12 cellular contexts compared by ENCODE assay signal in the genomic region with DNA sequence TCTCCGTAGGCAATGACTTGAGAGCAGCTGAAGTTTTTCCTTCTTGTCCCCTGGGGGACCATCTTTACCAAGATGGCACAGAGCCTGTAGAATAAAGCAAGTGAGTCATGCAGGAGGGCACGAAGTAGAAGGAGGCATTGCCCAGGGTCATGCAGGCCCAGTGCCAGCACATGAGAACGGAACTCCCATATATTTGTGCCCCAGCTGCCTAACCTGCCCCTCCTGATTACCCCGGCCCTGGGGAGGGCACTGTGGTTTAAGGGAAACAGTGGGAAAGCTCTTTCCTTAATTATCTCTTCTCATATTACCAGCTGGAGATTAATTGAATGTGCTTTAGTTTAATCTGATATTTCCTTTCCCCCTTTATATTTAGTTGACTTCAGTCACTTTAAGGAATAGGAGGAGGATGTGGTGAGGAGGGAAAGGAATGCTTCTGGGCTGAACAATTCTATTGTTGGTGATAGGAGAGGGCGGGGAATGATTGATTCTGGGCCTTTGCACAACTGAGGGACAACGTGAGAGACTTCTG. TPM values are rescaled to one million over a fixed set of nuclear protein-coding genes. Genes with fewer than 3 reads are reported as not detected.
DNase-seq lines count a peak whose midpoint lies in the region; ATAC-seq and TF ChIP-seq lines count a peak whose summit lies in the region.
"Had no signal": no experiment of that assay in that cellular context is flagged by ENCODE, and none has a peak within 500 bp of the region (broad histone marks: within the 10 kb centered on the region; RNA-seq: fewer than 3 reads in every experiment).

No MANE protein-coding gene starts in this region.

- H3K27me3 Mint-ChIP-seq in activated T-cell treated with anti-CD3 and anti-CD28 coated beads, Interleukin-2, amount 50 U/mL, for 4 hours (ENCODE audit: low read depth), result no peaks in the 10 kb centered on the region

- H3K4me1 ChIP-seq in adipocyte (ENCODE audit: control insufficient read depth, insufficient read depth, low read length) (peaks cover 36% of the 10 kb centered on the region), heart right ventricle (peaks cover 13 to 59% (median 43%) of the 10 kb centered on the region in 9 donors), stomach smooth muscle (ENCODE audit: control insufficient read depth, insufficient read depth, low read length) (peaks cover 29% of the 10 kb centered on the region)

- WGBS in heart right ventricle, 2 donors, result 60 to 74% methylated on average over 6 of the region's 6 CpGs

- H3K27me3 ChIP-seq in adipocyte (replicated peaks; ENCODE audit: control insufficient read depth, insufficient read depth, low read length) (no peaks in the 10 kb centered on the region), heart right ventricle (no peaks in the 10 kb centered on the region), stomach smooth muscle (ENCODE audit: control insufficient read depth in 1 of 2, insufficient read depth in 2 of 2, low read length in 2 of 2) (no peaks in the 10 kb centered on the region)
- H3K27me3 ChIP-seq: thyroid gland had no signal

- no peak overlapping the region for H3K4me3 Mint-ChIP-seq in activated T-cell treated with anti-CD3 and anti-CD28 coated beads, Interleukin-2, amount 50 U/mL, for 4 hours

- H3K27ac ChIP-seq in heart right ventricle, result peak overlapping the region; percentile 32 to 77 (median 56)
- peak overlapping the region; percentile 81 for H3K27ac ChIP-seq in stomach smooth muscle (ENCODE audit: low read length)
- H3K27ac ChIP-seq: epithelial cell of prostate had no signal

- ATAC-seq in heart right ventricle (peak in 2 of 8 donors; percentile 3 to 35), HG02642 (IDR thresholded peaks at IDR 0.05; ENCODE audit: poor library complexity, unreplicated experiment) (no peak)
- ATAC-seq in activated T-cell treated with anti-CD3 and anti-CD28 coated beads, Interleukin-2, amount 50 U/mL, for 4 hours, result no peak

- no peaks in the 10 kb centered on the region for H3K4me1 Mint-ChIP-seq in activated T-cell treated with anti-CD3 and anti-CD28 coated beads, Interleukin-2, amount 50 U/mL, for 4 hours (ENCODE audit: low read depth)

- H3K9me3 Mint-ChIP-seq in activated T-cell treated with anti-CD3 and anti-CD28 coated beads, Interleukin-2, amount 50 U/mL, for 4 hours, result no peaks in the 10 kb centered on the region

- TF ChIP-seq CTCF in heart right ventricle (IDR thresholded peaks at IDR 0.05), result no peak

- DNase-seq in HS-27A (ENCODE audit: low read depth) (peak; percentile 79), adipocyte (ENCODE audit: low read depth) (no peak), heart right ventricle (no peak), cortex of kidney (lab: John Stamatoyannopoulos, UW) (no peak), HuH-7 (ENCODE audit: low spot score) (no peak)
- no peak for DNase-seq in activated T-cell treated with anti-CD3 and anti-CD28 coated beads, Interleukin-2, amount 50 U/mL, for 4 hours
- DNase-seq: midbrain; stimulated activated CD4-positive, alpha-beta T cell treated with anti-CD3 and anti-CD28 coated beads, Interleukin-2, amount 100 ng/mL, for 24 hours; thyroid gland had no signal

- no peaks in the 10 kb centered on the region for H3K36me3 ChIP-seq in adipocyte (ENCODE audit: control insufficient read depth, insufficient read depth, low read length, severe bottlenecking)
- H3K36me3 ChIP-seq in heart right ventricle, result no peaks in the 10 kb centered on the region
- no peaks in the 10 kb centered on the region for H3K36me3 ChIP-seq in stomach smooth muscle (ENCODE audit: control insufficient read depth in 2 of 2, insufficient read depth in 2 of 2, low read length in 2 of 2)
- H3K36me3 ChIP-seq: thyroid gland had no signal

- no peaks in the 10 kb centered on the region for H3K36me3 Mint-ChIP-seq in activated T-cell treated with anti-CD3 and anti-CD28 coated beads, Interleukin-2, amount 50 U/mL, for 4 hours (ENCODE audit: insufficient read depth)

- H3K9ac ChIP-seq in adipocyte (ENCODE audit: low read length) (peak overlapping the region; percentile 59), stomach smooth muscle (ENCODE audit: low read length in 2 of 2) (peak overlapping the region; percentile 37 to 52)

- intact Hi-C loops in heart right ventricle (cut with DNase I), result loop anchor here in 6 of 10 donors (5.0 to 10.0 kb wide), 4 partner anchors 33 to 56 kb away; a partner anchor contains a TSS

- H3K9me3 ChIP-seq in adipocyte (ENCODE audit: control insufficient read depth, low read length) (no peaks in the 10 kb centered on the region), heart right ventricle (no peaks in the 10 kb centered on the region), stomach smooth muscle (ENCODE audit: control insufficient read depth in 2 of 2, low read length in 2 of 2) (no peaks in the 10 kb centered on the region)
- H3K9me3 ChIP-seq: thyroid gland had no signal

- H3K4me3 ChIP-seq in adipocyte (ENCODE audit: low read length) (peak overlapping the region; percentile 39), heart right ventricle (no peak overlapping the region), stomach smooth muscle (ENCODE audit: low read length in 2 of 2) (peak overlapping the region in 1 of 2 donors; percentile 16)
- H3K4me3 ChIP-seq: thyroid gland had no signal

RNA-seq across cellular contexts. Expression of a gene that starts 51.9 kb away (rescaled TPM):
- total RNA-seq in heart right ventricle, result 10 to 100 TPM; 18.8 to 43.9 (median 29.3) TPM
- 1 to 10 TPM; 5.7 to 6.0 TPM for polyA plus RNA-seq in heart right ventricle
- total RNA-seq in activated T-cell treated with anti-CD3 and anti-CD28 coated beads, Interleukin-2, amount 50 U/mL, for 4 hours, result under 1 TPM; 0.19 to 0.58 (median 0.53) TPM

Comparison
In these comparisons a context has a peak if more than half of its experiments do, and no peak if none do; other contexts are left out.
1. RNA of a gene that starts 51.9 kb away (total RNA-seq): 18.8 to 43.9 TPM in heart right ventricle; 0.19 to 0.58 TPM in activated T-cell treated with anti-CD3 and anti-CD28 coated beads, Interleukin-2, amount 50 U/mL, for 4 hours; every median in the first group is over 10 times any median in the second.